In genomic region chr6:126432564-126432963, GRCh38 we compare ENCODE assay signal across 35 cellular contexts.
"Had no signal": no experiment of that assay in that cellular context is flagged by ENCODE, and none has a peak within 500 bp of the region (broad histone marks: within the 10 kb centered on the region; RNA-seq: fewer than 3 reads in every experiment).

No MANE protein-coding gene starts in this region.

- H3K4me1 Mint-ChIP-seq: activated CD4-positive, alpha-beta T cell treated with anti-CD3 and anti-CD28 coated beads, Interleukin-2, amount 10 ng/mL, durations not matched to agents 24 days and 14 days; activated naive CD8-positive, alpha-beta T cell treated with anti-CD3 and anti-CD28 coated beads for 36 hours; activated T-helper 17 cell treated with anti-CD3 and anti-CD28 coated beads, Interleukin-2, amount 50 U/mL, for 72 hours had no signal

- H3K36me3 Mint-ChIP-seq: activated CD4-positive, alpha-beta memory T cell treated with anti-CD3 and anti-CD28 coated beads for 36 hours; activated naive CD4-positive, alpha-beta T cell treated with anti-CD3 and anti-CD28 coated beads, Interleukin-2, amount 50 U/mL, for 72 hours; activated naive CD8-positive, alpha-beta T cell treated with anti-CD3 and anti-CD28 coated beads for 36 hours; WTC11 had no signal

- H3K4me3 Mint-ChIP-seq: activated CD4-positive, alpha-beta memory T cell treated with anti-CD3 and anti-CD28 coated beads for 36 hours; activated CD4-positive, alpha-beta T cell treated with anti-CD3 and anti-CD28 coated beads, Interleukin-2, amount 10 ng/mL, durations not matched to agents 24 days and 14 days; activated CD8-positive, alpha-beta T cell treated with anti-CD3 and anti-CD28 coated beads for 36 hours; activated naive CD4-positive, alpha-beta T cell treated with anti-CD3 and anti-CD28 coated beads for 36 hours; activated naive CD8-positive, alpha-beta T cell treated with anti-CD3 and anti-CD28 coated beads for 36 hours; activated T-cell treated with anti-CD3 and anti-CD28 coated beads, Interleukin-2, amount 50 U/mL, for 4 hours; activated T-cell treated with anti-CD3 and anti-CD28 coated beads, Interleukin-2, amount 50 U/mL, for 72 hours; activated T-helper 1 cell treated with anti-CD3 and anti-CD28 coated beads, Interleukin-12 subunit alpha, Interleukin-12 subunit beta, Interleukin-2, Interleukin-4 antibody, amounts not matched to agents 30 ng/mL and 10 ng/mL and 1 ng/mL, durations not matched to agents 14 hours and 24 hours and 36 hours; activated T-helper 17 cell treated with anti-CD3 and anti-CD28 coated beads, Interleukin-2, amount 50 U/mL, for 72 hours; T-helper 1 cell treated with Interleukin-12 subunit alpha and Interleukin-12 subunit beta and Interleukin-4 antibody, amounts not matched to agents 30 μg/mL and 1 μg/mL, for 36 hours; T-helper 2 cell treated with Interferon-gamma antibody and Interleukin-4, amounts not matched to agents 5 μg/mL and 100 μg/mL, for 36 hours; WTC11 had no signal

- DNase-seq: activated CD4-positive, alpha-beta memory T cell treated with anti-CD3 and anti-CD28 coated beads for 36 hours; activated CD4-positive, alpha-beta T cell treated with anti-CD3 and anti-CD28 coated beads for 4 hours; activated CD4-positive, alpha-beta T cell treated with anti-CD3 and anti-CD28 coated beads, Interleukin-2, amount 10 ng/mL, durations not matched to agents 24 days and 14 days; activated CD4-positive, alpha-beta T cell treated with anti-CD3 and anti-CD28 coated beads, Interleukin-2, amount 50 U/mL, for 1 hour; activated CD4-positive, alpha-beta T cell treated with anti-CD3 and anti-CD28 coated beads, Interleukin-2, amount 50 U/mL, for 4 hours; activated CD4-positive, CD25-positive, alpha-beta regulatory T cell; activated CD8-positive, alpha-beta memory T cell treated with anti-CD3 and anti-CD28 coated beads, Interleukin-2, amount 50 U/mL, for 4 hours; activated CD8-positive, alpha-beta T cell treated with anti-CD3 and anti-CD28 coated beads for 36 hours; activated effector memory CD4-positive, alpha-beta T cell treated with anti-CD3 and anti-CD28 coated beads, Interleukin-2, amount 50 U/mL, for 16 hours; activated gamma-delta T cell treated with Interleukin-2 at 50 U/mL for 16 hours; activated naive CD4-positive, alpha-beta T cell; activated naive CD4-positive, alpha-beta T cell treated with anti-CD3 and anti-CD28 coated beads for 36 hours; activated naive CD4-positive, alpha-beta T cell treated with anti-CD3 and anti-CD28 coated beads, Interleukin-2, amount 50 U/mL, for 16 hours; activated naive CD8-positive, alpha-beta T cell treated with anti-CD3 and anti-CD28 coated beads for 36 hours; activated T-cell treated with anti-CD3 and anti-CD28 coated beads for 4 hours; activated T-cell treated with anti-CD3 and anti-CD28 coated beads, Interleukin-2, amount 50 U/mL, for 1 hour; activated T-cell treated with anti-CD3 and anti-CD28 coated beads, Interleukin-2, amount 50 U/mL, for 4 hours; activated T-cell treated with anti-CD3 and anti-CD28 coated beads, Interleukin-2, amount 50 U/mL, for 72 hours; adrenal gland; amniotic stem cell; aorta; body of pancreas; brain microvascular endothelial cell; central memory CD4-positive, alpha-beta T cell; T-helper 1 cell; T-helper 2 cell; T-helper 9 cell; WERI-Rb-1 had no signal

- ATAC-seq: activated CD4-positive, CD25-positive, alpha-beta regulatory T cell treated with anti-CD3 and anti-CD28 coated beads, Interleukin-2, amount 50 U/mL, for 24 hours; activated CD8-positive, alpha-beta T cell treated with anti-CD3 and anti-CD28 coated beads for 36 hours; activated naive CD4-positive, alpha-beta T cell treated with anti-CD3 and anti-CD28 coated beads, Interleukin-2, amount 50 U/mL, for 72 hours; activated T-cell treated with anti-CD3 and anti-CD28 coated beads, Interleukin-2, amount 50 U/mL, for 4 hours; activated T-cell treated with anti-CD3 and anti-CD28 coated beads, Interleukin-2, amount 50 U/mL, for 72 hours; activated T-helper 17 cell treated with anti-CD3 and anti-CD28 coated beads, Interleukin-2, amount 50 U/mL, for 72 hours; body of pancreas; WTC11 had no signal

- H3K27ac Mint-ChIP-seq: activated CD4-positive, alpha-beta memory T cell treated with anti-CD3 and anti-CD28 coated beads for 36 hours; activated CD4-positive, alpha-beta T cell treated with anti-CD3 and anti-CD28 coated beads, Interleukin-2, amount 10 ng/mL, durations not matched to agents 24 days and 14 days; activated CD8-positive, alpha-beta T cell treated with anti-CD3 and anti-CD28 coated beads for 36 hours; activated naive CD4-positive, alpha-beta T cell treated with anti-CD3 and anti-CD28 coated beads for 36 hours; activated naive CD4-positive, alpha-beta T cell treated with anti-CD3 and anti-CD28 coated beads, Interleukin-2, amount 50 U/mL, for 72 hours; activated naive CD8-positive, alpha-beta T cell treated with anti-CD3 and anti-CD28 coated beads for 36 hours; activated T-cell treated with anti-CD3 and anti-CD28 coated beads, Interleukin-2, amount 50 U/mL, for 72 hours; activated T-helper 1 cell treated with anti-CD3 and anti-CD28 coated beads, Interleukin-12 subunit alpha, Interleukin-12 subunit beta, Interleukin-2, Interleukin-4 antibody, amounts not matched to agents 30 ng/mL and 10 ng/mL and 1 ng/mL, durations not matched to agents 14 hours and 24 hours and 36 hours; activated T-helper 17 cell treated with anti-CD3 and anti-CD28 coated beads, Interleukin-2, amount 50 U/mL, for 72 hours; T-helper 1 cell treated with Interleukin-12 subunit alpha and Interleukin-12 subunit beta and Interleukin-4 antibody, amounts not matched to agents 30 μg/mL and 1 μg/mL, for 36 hours; T-helper 2 cell treated with Interferon-gamma antibody and Interleukin-4, amounts not matched to agents 5 μg/mL and 100 μg/mL, for 36 hours; WTC11 had no signal

- H3K9me3 Mint-ChIP-seq: activated CD4-positive, alpha-beta memory T cell treated with anti-CD3 and anti-CD28 coated beads for 36 hours; activated CD4-positive, alpha-beta T cell treated with anti-CD3 and anti-CD28 coated beads, Interleukin-2, amount 10 ng/mL, durations not matched to agents 24 days and 14 days; activated CD8-positive, alpha-beta T cell treated with anti-CD3 and anti-CD28 coated beads for 36 hours; activated naive CD4-positive, alpha-beta T cell treated with anti-CD3 and anti-CD28 coated beads for 36 hours; activated naive CD4-positive, alpha-beta T cell treated with anti-CD3 and anti-CD28 coated beads, Interleukin-2, amount 50 U/mL, for 72 hours; activated naive CD8-positive, alpha-beta T cell treated with anti-CD3 and anti-CD28 coated beads for 36 hours; activated T-cell treated with anti-CD3 and anti-CD28 coated beads, Interleukin-2, amount 50 U/mL, for 4 hours; activated T-cell treated with anti-CD3 and anti-CD28 coated beads, Interleukin-2, amount 50 U/mL, for 72 hours; activated T-helper 1 cell treated with anti-CD3 and anti-CD28 coated beads, Interleukin-12 subunit alpha, Interleukin-12 subunit beta, Interleukin-2, Interleukin-4 antibody, amounts not matched to agents 30 ng/mL and 10 ng/mL and 1 ng/mL, durations not matched to agents 14 hours and 24 hours and 36 hours; activated T-helper 17 cell treated with anti-CD3 and anti-CD28 coated beads, Interleukin-2, amount 50 U/mL, for 72 hours; T-helper 1 cell treated with Interleukin-12 subunit alpha and Interleukin-12 subunit beta and Interleukin-4 antibody, amounts not matched to agents 30 μg/mL and 1 μg/mL, for 36 hours; T-helper 2 cell treated with Interferon-gamma antibody and Interleukin-4, amounts not matched to agents 5 μg/mL and 100 μg/mL, for 36 hours; WTC11 had no signal
